8 cellular contexts compared by ENCODE assay signal in genomic region chr2:79887747-79888374, GRCh38.
DNase-seq lines count a peak whose midpoint lies in the region; ATAC-seq, FAIRE-seq and TF ChIP-seq lines count a peak whose summit lies in the region.

No MANE protein-coding gene starts in this region.

- H3K4me3 ChIP-seq in K562 (no peak overlapping the region), HepG2 (replicated peaks in 1 of 3; ENCODE audit: insufficient read depth in 1 of 3, low read depth in 2 of 3, low read length in 3 of 3) (no peak overlapping the region)

- H3K36me3 ChIP-seq in K562 (ENCODE audit: control insufficient read depth, insufficient read depth, low read length) (no peaks in the 10 kb centered on the region), HepG2 (replicated peaks in 1 of 2; ENCODE audit: control insufficient read depth in 1 of 2, insufficient read depth in 2 of 2, low read length in 2 of 2) (no peaks in the 10 kb centered on the region)

- TF ChIP-seq RAD21 in K562 (CRISPR knock-in tag; conservative IDR thresholded peaks at IDR 0.05 in 1 of 2, IDR thresholded peaks at IDR 0.05 in 1 of 2): peak; percentile 81 to 88
- TF ChIP-seq RAD21 in HepG2 (CRISPR knock-in tag; IDR thresholded peaks at IDR 0.05): peak; percentile 77

- no peaks in the 10 kb centered on the region for H3K4me1 Mint-ChIP-seq in CD4-positive, alpha-beta T cell (ENCODE audit: low read depth)

- no peaks in the 10 kb centered on the region for H3K9me1 ChIP-seq in K562 (ENCODE audit: control insufficient read depth, insufficient read depth, low read length)

- H3K36me3 Mint-ChIP-seq in CD4-positive, alpha-beta T cell (ENCODE audit: low read depth): no peaks in the 10 kb centered on the region

- no peak for ATAC-seq in CD4-positive, alpha-beta T cell (ENCODE audit: poor library complexity)
- ATAC-seq in HG03108 (IDR thresholded peaks at IDR 0.05; ENCODE audit: unreplicated experiment): peak; percentile 66
- peak; percentile 75 for ATAC-seq in K562
- ATAC-seq in HepG2: peak; percentile 93
- no peak for ATAC-seq in HG02840 (IDR thresholded peaks at IDR 0.05; ENCODE audit: low FRiP score, unreplicated experiment)

- no peak for DNase-seq in CD4-positive, alpha-beta T cell
- no peak for DNase-seq in GM12892 (ENCODE audit: insufficient read length)
- DNase-seq in NCI-H510A treated with DMSO at 0.1 percent for 48 hours (lab: John Stamatoyannopoulos, UW): peak; percentile 68
- DNase-seq in K562 (ENCODE audit: extremely low read depth in 1 of 4, low spot score in 3 of 4): peak; percentile 35 to 74 (median 39)
- peak; percentile 61 for DNase-seq in HepG2 (ENCODE audit: low spot score)
- DNase-seq in activated effector memory CD4-positive, alpha-beta T cell treated with Interleukin-2 at 50 U/mL for 16 hours: no peak

- H3K27me3 Mint-ChIP-seq in CD4-positive, alpha-beta T cell: peaks cover 4% of the 10 kb centered on the region

- H3K9me3 Mint-ChIP-seq in CD4-positive, alpha-beta T cell: no peaks in the 10 kb centered on the region

- no peak overlapping the region for H3K4me3 Mint-ChIP-seq in CD4-positive, alpha-beta T cell

- no peak for TF ChIP-seq EP300 in K562 (IDR thresholded peaks at IDR 0.05; ENCODE audit: low read length)
- no peak for TF ChIP-seq EP300 in HepG2 (IDR thresholded peaks at IDR 0.05; ENCODE audit: low read depth in 2 of 2, low read length in 2 of 2)
- TF ChIP-seq EP300 in HepG2 (CRISPR knock-in tag; IDR thresholded peaks at IDR 0.05; ENCODE audit: borderline replicate concordance): no peak

- H3K79me2 ChIP-seq in K562 (ENCODE audit: control insufficient read depth, insufficient read depth, low read length) (no peaks in the 10 kb centered on the region), HepG2 (ENCODE audit: insufficient read depth, low read length) (no peaks in the 10 kb centered on the region)

- 3% methylated on average over 7 of the region's 7 CpGs for WGBS in K562 (ENCODE audit: insufficient coverage, low coverage, missing lambda C conversion rate)
- 8% methylated on average over 7 of the region's 7 CpGs for WGBS in HepG2 (ENCODE audit: low lambda C conversion rate)

- H3K9ac ChIP-seq in K562 (ENCODE audit: insufficient read depth in 1 of 2, low read depth in 2 of 2, low read length in 2 of 2) (no peak overlapping the region), HepG2 (ENCODE audit: insufficient read depth, low read depth, low read length) (no peak overlapping the region)

- no peak overlapping the region for H3K27ac ChIP-seq in CD4-positive, alpha-beta T cell (ENCODE audit: low read depth, low read length)
- H3K27ac ChIP-seq in K562 (ENCODE audit: extremely low read depth, low read depth, low read length) (no peak overlapping the region), HepG2 (ENCODE audit: extremely low read length, insufficient read depth, low read length) (no peak overlapping the region)

- POLR2A ChIA-PET in CD4-positive, alpha-beta T cell (lab: Charles Lee): no interaction called here
- POLR2A ChIA-PET in K562 (lab: Yijun Ruan, JAX) (no interaction called here), HepG2 (lab: Yijun Ruan, JAX) (no interaction called here)

- intact Hi-C loops in CD4-positive, alpha-beta T cell (cut with DNase I, micrococcal nuclease): no loop called here
- intact Hi-C loops in K562 (cut with micrococcal nuclease) (loop anchor here (10.0 kb wide), 1 partner anchor 893 kb away; no protein-coding TSS in a partner anchor), HepG2 (cut with micrococcal nuclease; ENCODE audit: unreplicated experiment) (loop anchor here (1.0 to 5.0 kb wide), 5 partner anchors 358 to 1216 kb away; no protein-coding TSS in a partner anchor)

- H3K9me3 ChIP-seq in CD4-positive, alpha-beta T cell (ENCODE audit: control insufficient read depth, low read length): no peaks in the 10 kb centered on the region
- H3K9me3 ChIP-seq in K562 (replicated peaks; ENCODE audit: control insufficient read depth, insufficient read depth, low read depth, low read length) (no peaks in the 10 kb centered on the region), HepG2 (ENCODE audit: low read length) (no peaks in the 10 kb centered on the region)

- TF ChIP-seq POLR2A in GM12892 (IDR thresholded peaks at IDR 0.05; ENCODE audit: low read depth, low read length) (no peak), K562 (conservative IDR thresholded peaks at IDR 0.05) (no peak), HepG2 (IDR thresholded peaks at IDR 0.05; ENCODE audit: insufficient read depth in 1 of 2, low read depth in 2 of 2, low read length in 2 of 2) (no peak)

- H3K4me2 ChIP-seq in K562 (ENCODE audit: insufficient read depth, low read length): no peak overlapping the region
- H3K4me2 ChIP-seq in HepG2 (ENCODE audit: low read depth, low read length): no peak overlapping the region

- in situ Hi-C loops in K562 (cut with MboI) (no loop called here), HepG2 (cut with HindIII; ENCODE audit: extremely low pct_ligation_motif_present, low pct_unique_long_range_greater_than_20kb) (loop anchor here (10.0 kb wide), 1 partner anchor 893 kb away; no protein-coding TSS in a partner anchor)

- no peaks in the 10 kb centered on the region for H3K27me3 ChIP-seq in CD4-positive, alpha-beta T cell (ENCODE audit: control insufficient read depth, insufficient read depth, low read length)
- H3K27me3 ChIP-seq in K562 (ENCODE audit: control insufficient read depth in 2 of 2, insufficient read depth in 2 of 2, low read length in 2 of 2): no peaks in the 10 kb centered on the region; a peak in 1 of 5 replicates
- H3K27me3 ChIP-seq in HepG2 (ENCODE audit: control insufficient read depth in 1 of 2, insufficient read depth in 2 of 2, low read length in 2 of 2): no peaks in the 10 kb centered on the region

- no peak overlapping the region for H3K27ac Mint-ChIP-seq in CD4-positive, alpha-beta T cell

- no TSS peak for BruUV-seq in K562 (replicated peaks; lab: Mats Ljungman, UMichigan)
- no TSS peak for BruUV-seq in HepG2 (replicated peaks; lab: Mats Ljungman, UMichigan)

- CTCF ChIA-PET in CD4-positive, alpha-beta T cell (lab: Charles Lee): no interaction called here
- CTCF ChIA-PET in K562 (lab: Yijun Ruan, JAX; ENCODE audit: low intra/inter-chr PET ratio): interaction anchor here (0.8 kb wide), 1 partner anchor 16 kb away, joined by 3 read pairs; no protein-coding TSS in a partner anchor
- CTCF ChIA-PET in HepG2 (lab: Yijun Ruan, JAX; ENCODE audit: low intra/inter-chr PET ratio, low total read pairs): interaction anchor here (0.8 to 1.7 kb wide), 5 partner anchors 653 to 1215 kb away, joined by 3 to 6 read pairs (median 3); no protein-coding TSS in a partner anchor

- H2AFZ ChIP-seq in K562 (ENCODE audit: low read depth, low read length) (no peak overlapping the region), HepG2 (ENCODE audit: low read length) (no peak overlapping the region)

- peak; percentile 34 for TF ChIP-seq CTCF in CD4-positive, alpha-beta T cell (IDR thresholded peaks at IDR 0.05)
- TF ChIP-seq CTCF in K562 (IDR thresholded peaks at IDR 0.05 in 2 of 3, conservative IDR thresholded peaks at IDR 0.05 in 1 of 3; ENCODE audit: insufficient read depth in 2 of 3, low read depth in 1 of 3, low read length in 3 of 3) (peak; percentile 38 to 79 (median 50); a peak in 5 of 6 replicates), HepG2 (CRISPR knock-in tag; IDR thresholded peaks at IDR 0.05) (peak; percentile 83)

- H3K4me1 ChIP-seq in K562 (replicated peaks in 1 of 2; ENCODE audit: control insufficient read depth in 2 of 2, insufficient read depth in 2 of 2, low read length in 2 of 2) (no peaks in the 10 kb centered on the region), HepG2 (ENCODE audit: insufficient read depth, low read length) (no peaks in the 10 kb centered on the region)

- no peaks in the 10 kb centered on the region for H4K20me1 ChIP-seq in K562 (replicated peaks; ENCODE audit: control insufficient read depth, insufficient read depth, low read length)
- H4K20me1 ChIP-seq in HepG2 (ENCODE audit: insufficient read depth, low read length): no peaks in the 10 kb centered on the region

- FAIRE-seq in GM12892 (lab: Jason Lieb, UNC) (peak; percentile 21), K562 (lab: Jason Lieb, UNC) (peak; percentile 54), HepG2 (lab: Jason Lieb, UNC) (peak; percentile 64)

TF ChIP-seq in K562, 482 proteins besides CTCF, POLR2A, EP300 and RAD21 (continues in another document):
- TF ChIP-seq KLF16 (IDR thresholded peaks at IDR 0.05) (peak; percentile 10; the same call in 1 of the 2 replicates), ATF3 (IDR thresholded peaks at IDR 0.05) (no peak), ATF3 (CRISPR knock-in tag; conservative IDR thresholded peaks at IDR 0.05) (no peak), SMC3 (conservative IDR thresholded peaks at IDR 0.05; ENCODE audit: insufficient read depth, low read depth, low read length) (peak; percentile 47; the same call in 1 of the 2 replicates)

TF ChIP-seq in HepG2, 621 proteins besides CTCF, POLR2A, EP300 and RAD21:
- TF ChIP-seq IKZF5 (CRISPR knock-in tag; IDR thresholded peaks at IDR 0.05): no peak
- TF ChIP-seq SMC3 (IDR thresholded peaks at IDR 0.05; ENCODE audit: low read length): peak; percentile 77
- no peak for TF ChIP-seq ZNF644 (CRISPR knock-in tag; IDR thresholded peaks at IDR 0.05; ENCODE audit: low read depth)
- TF ChIP-seq ZNF737 (CRISPR knock-in tag; IDR thresholded peaks at IDR 0.05; ENCODE audit: borderline replicate concordance): no peak
- peak; percentile 89 for TF ChIP-seq STAG1 (CRISPR knock-in tag; IDR thresholded peaks at IDR 0.05)
- no peak for TF ChIP-seq ZNF549 (CRISPR knock-in tag; IDR thresholded peaks at IDR 0.05)
- 0 out of 2 replicates have a peak, but pooled peaks have one; percentile 23 for TF ChIP-seq FOXJ3 (CRISPR knock-in tag; IDR thresholded peaks at IDR 0.05; ENCODE audit: borderline replicate concordance)

Comparison
In these comparisons a context has a peak if more than half of its experiments do, and no peak if none do; other contexts are left out.
1. ATAC-seq: peak in HG03108 (single experiment), K562 (single experiment) and HepG2 (single experiment); none in CD4-positive, alpha-beta T cell (single experiment) and HG02840 (single experiment).
2. DNase-seq: peak in NCI-H510A treated with DMSO at 0.1 percent for 48 hours (single experiment), K562 (4 of 4) and HepG2 (single experiment); none in CD4-positive, alpha-beta T cell (0 of 10), GM12892 (single experiment) and activated effector memory CD4-positive, alpha-beta T cell treated with Interleukin-2 at 50 U/mL for 16 hours (single experiment).
3. intact Hi-C loops: an anchor here in K562 (10.0 kb wide) and HepG2 (1.0 to 5.0 kb wide); none called in CD4-positive, alpha-beta T cell.
4. Peak in every context shown above with its lines, with median percentiles within 50 percentile points of each other: CTCF ChIP-seq.